Comparison of ENCODE assay signal across 22 cellular contexts in genomic region chr19:16116067-16116466, GRCh38. TPM values are rescaled to one million over a fixed set of nuclear protein-coding genes. Genes with fewer than 3 reads are reported as not detected.
DNase-seq lines count a peak whose midpoint lies in the region; ATAC-seq and TF ChIP-seq lines count a peak whose summit lies in the region.
"Had no signal": no experiment of that assay in that cellular context is flagged by ENCODE, and none has a peak within 500 bp of the region (broad histone marks: within the 10 kb centered on the region; RNA-seq: fewer than 3 reads in every experiment).

No MANE protein-coding gene starts in this region.

- H2BK5ac ChIP-seq in trophoblast cell (ENCODE audit: low read depth, low read length, poor library complexity): no peak overlapping the region

- H3K27me3 ChIP-seq in trophoblast cell (ENCODE audit: insufficient read depth, low read length): no peaks in the 10 kb centered on the region
- H3K27me3 ChIP-seq: MG63, thyroid gland had no signal

- H3K18ac ChIP-seq in trophoblast cell (ENCODE audit: low read length): no peak overlapping the region

- H2AFZ ChIP-seq in OCI-LY7 (ENCODE audit: low read length): no peak overlapping the region
- no peak overlapping the region for H2AFZ ChIP-seq in trophoblast cell (ENCODE audit: insufficient read depth, low read length, poor library complexity)

- no peak overlapping the region for H4K12ac ChIP-seq in trophoblast cell (ENCODE audit: low read depth, low read length)

- H3K9ac ChIP-seq in trophoblast cell (ENCODE audit: low read length): no peak overlapping the region

- ATAC-seq in HG02852 (IDR thresholded peaks at IDR 0.05; ENCODE audit: unreplicated experiment): no peak
- ATAC-seq: A549, left lobe of liver had no signal

- no peak overlapping the region for H3K23ac ChIP-seq in trophoblast cell (ENCODE audit: low read length)

- no peak overlapping the region for H2AK5ac ChIP-seq in trophoblast cell (ENCODE audit: low read length)

- H3K79me2 ChIP-seq in OCI-LY7 (ENCODE audit: insufficient read depth, low read depth, low read length): peaks cover 71% of the 10 kb centered on the region
- H3K79me2 ChIP-seq in trophoblast cell (ENCODE audit: control insufficient read depth, insufficient read depth, low read length, poor library complexity): peaks cover 13% of the 10 kb centered on the region

- H3K27ac ChIP-seq in OCI-LY7 (ENCODE audit: low read depth, low read length, poor library complexity, severe bottlenecking) (peak overlapping the region; percentile 99), trophoblast cell (ENCODE audit: low read depth, low read length) (peak overlapping the region; percentile 18)
- H3K27ac ChIP-seq: A549, thyroid gland had no signal

- H2BK12ac ChIP-seq in trophoblast cell (ENCODE audit: low read length): no peak overlapping the region

- BruUV-seq in OCI-LY7 (replicated peaks; lab: Mats Ljungman, UMichigan): no TSS peak

- H3K36me3 ChIP-seq in OCI-LY7 (ENCODE audit: insufficient read depth, low read length): peaks cover 63% of the 10 kb centered on the region
- peaks cover 30 to 38% of the 10 kb centered on the region in 2 experiments for H3K36me3 ChIP-seq in trophoblast cell (ENCODE audit: control insufficient read depth in 1 of 2, insufficient read depth in 2 of 2, low read length in 2 of 2)

- peaks cover 75% of the 10 kb centered on the region for H3K4me1 Mint-ChIP-seq in activated CD4-positive, alpha-beta T cell treated with anti-CD3 and anti-CD28 coated beads, Interleukin-2, amount 10 ng/mL, durations not matched to agents 7 days and 5 days
- peaks cover 24% of the 10 kb centered on the region for H3K4me1 Mint-ChIP-seq in chondrocyte (ENCODE audit: low read depth)

- no peak overlapping the region for H4K8ac ChIP-seq in trophoblast cell (ENCODE audit: low read depth, low read length)

- no CpG with 5 or more reads among the region's 4 CpGs for WGBS in trophoblast cell (ENCODE audit: extremely low coverage, insufficient coverage, insufficient read length)

- no peak overlapping the region for H3K4ac ChIP-seq in trophoblast cell (ENCODE audit: low read depth, low read length)

- H3K9me3 Mint-ChIP-seq in activated CD4-positive, alpha-beta T cell treated with anti-CD3 and anti-CD28 coated beads, Interleukin-2, amount 10 ng/mL, durations not matched to agents 7 days and 5 days: no peaks in the 10 kb centered on the region
- no peaks in the 10 kb centered on the region for H3K9me3 Mint-ChIP-seq in chondrocyte (ENCODE audit: low read depth)

- H3K4me3 Mint-ChIP-seq in activated CD4-positive, alpha-beta T cell treated with anti-CD3 and anti-CD28 coated beads, Interleukin-2, amount 10 ng/mL, durations not matched to agents 7 days and 5 days: no peak overlapping the region
- H3K4me3 Mint-ChIP-seq in chondrocyte (ENCODE audit: unreplicated experiment): no peak overlapping the region

- H2BK120ac ChIP-seq in trophoblast cell (ENCODE audit: insufficient read depth, low read length, poor library complexity): no peak overlapping the region

- intact Hi-C loops in OCI-LY7 (cut with micrococcal nuclease; ENCODE audit: unreplicated experiment): no loop called here

- no peak overlapping the region for H3K14ac ChIP-seq in trophoblast cell (ENCODE audit: low read length)

- H3K36me3 Mint-ChIP-seq in activated CD4-positive, alpha-beta T cell treated with anti-CD3 and anti-CD28 coated beads, Interleukin-2, amount 10 ng/mL, durations not matched to agents 7 days and 5 days (ENCODE audit: low read depth): peaks cover 62% of the 10 kb centered on the region
- peaks cover 8% of the 10 kb centered on the region for H3K36me3 Mint-ChIP-seq in chondrocyte (ENCODE audit: low read depth)

- peaks cover 7% of the 10 kb centered on the region; the same call in 1 of the 2 replicates for H4K20me1 ChIP-seq in OCI-LY7 (ENCODE audit: insufficient read depth, low read length)

- H3K4me1 ChIP-seq in OCI-LY7 (ENCODE audit: insufficient read depth, low read length, poor library complexity, severe bottlenecking) (peaks cover 78% of the 10 kb centered on the region), trophoblast cell (ENCODE audit: control insufficient read depth in 1 of 2, insufficient read depth in 2 of 2, low read length in 2 of 2) (peaks cover 22 to 27% of the 10 kb centered on the region in 2 experiments)

- no peak overlapping the region for H4K91ac ChIP-seq in trophoblast cell (ENCODE audit: low read depth, low read length)

- H3K9me2 ChIP-seq in OCI-LY7 (ENCODE audit: insufficient read depth, low read length): no peaks in the 10 kb centered on the region

- TF ChIP-seq CTCF in OCI-LY7 (conservative IDR thresholded peaks at IDR 0.05; ENCODE audit: low read length) (no peak), chondrocyte (IDR thresholded peaks at IDR 0.05) (no peak), GM10248 (IDR thresholded peaks at IDR 0.05; ENCODE audit: control extremely low read depth, extremely low read depth, low read depth, missing control alignments) (no peak)

- CTCF ChIA-PET in activated CD4-positive, alpha-beta T cell treated with anti-CD3 and anti-CD28 coated beads, Interleukin-2, amount 10 ng/mL, durations not matched to agents 7 days and 5 days (lab: Charles Lee): interaction anchor here (1.3 kb wide), 1 partner anchor 25 kb away, joined by 3 read pairs; no protein-coding TSS in a partner anchor
- CTCF ChIA-PET in OCI-LY7 (lab: Charles Lee; ENCODE audit: unreplicated experiment): no interaction called here
- CTCF ChIA-PET in GM10248 (lab: Yijun Ruan, JAX): interaction anchor here (1.4 to 3.1 kb wide), 3 partner anchors 25 to 69 kb away, joined by 3 to 16 read pairs (median 7); partner anchors contain the start of gene FAM32A

- no peak for DNase-seq in activated CD4-positive, alpha-beta T cell treated with anti-CD3 and anti-CD28 coated beads, Interleukin-2, amount 10 ng/mL, durations not matched to agents 7 days and 5 days
- DNase-seq in activated CD4-positive, alpha-beta T cell treated with anti-CD3 and anti-CD28 coated beads for 48 hours: no peak
- DNase-seq in OCI-LY7 (ENCODE audit: low spot score) (no peak), chondrocyte (ENCODE audit: low spot score) (no peak), trophoblast cell (peak in 1 of 2 donors; percentile 25), GM10248 (ENCODE audit: extremely low spot score) (no peak), AG20443 (ENCODE audit: low spot score) (no peak)
- DNase-seq: activated CD4-positive, alpha-beta T cell treated with anti-CD3 and anti-CD28 coated beads for 1 hour; activated gamma-delta T cell; COR-L47; effector CD4-positive, alpha-beta T cell; MG63; NCI-H69; retina; stimulated activated CD4-positive, alpha-beta T cell treated with anti-CD3 and anti-CD28 coated beads, Interleukin-1b, Interleukin-23, amount 100 ng/mL, for 48 hours had no signal

- H3K27ac Mint-ChIP-seq in activated CD4-positive, alpha-beta T cell treated with anti-CD3 and anti-CD28 coated beads, Interleukin-2, amount 10 ng/mL, durations not matched to agents 7 days and 5 days: peak overlapping the region; percentile 63
- H3K27ac Mint-ChIP-seq in chondrocyte (ENCODE audit: unreplicated experiment): peak overlapping the region; percentile 49

- H3K79me1 ChIP-seq in trophoblast cell (ENCODE audit: low read length): peaks cover 4% of the 10 kb centered on the region

- H3K9me3 ChIP-seq in OCI-LY7 (ENCODE audit: low read length) (no peaks in the 10 kb centered on the region), trophoblast cell (ENCODE audit: insufficient read depth, low read depth, low read length) (no peaks in the 10 kb centered on the region)
- H3K9me3 ChIP-seq: A549, MG63, thyroid gland had no signal

- no peaks in the 10 kb centered on the region for H3K27me3 Mint-ChIP-seq in activated CD4-positive, alpha-beta T cell treated with anti-CD3 and anti-CD28 coated beads, Interleukin-2, amount 10 ng/mL, durations not matched to agents 7 days and 5 days
- H3K27me3 Mint-ChIP-seq in chondrocyte (ENCODE audit: low read depth): no peaks in the 10 kb centered on the region

- H3K4me2 ChIP-seq in OCI-LY7 (ENCODE audit: low read length) (peak overlapping the region; percentile 91), trophoblast cell (ENCODE audit: low read length) (peak overlapping the region; percentile 20)
- H3K4me2 ChIP-seq: A549 had no signal

- POLR2A ChIA-PET in activated CD4-positive, alpha-beta T cell treated with anti-CD3 and anti-CD28 coated beads, Interleukin-2, amount 10 ng/mL, durations not matched to agents 7 days and 5 days (lab: Charles Lee): no interaction called here
- POLR2A ChIA-PET in OCI-LY7 (lab: Charles Lee): interaction anchor here (0.8 kb wide), 1 partner anchor 34 kb away, joined by 4 read pairs; no protein-coding TSS in a partner anchor
- POLR2A ChIA-PET in GM10248 (lab: Yijun Ruan, JAX): no interaction called here

- H3K4me3 ChIP-seq in OCI-LY7 (ENCODE audit: low read depth, low read length, poor library complexity, severe bottlenecking): peak overlapping the region; percentile 0
- H3K4me3 ChIP-seq in trophoblast cell (ENCODE audit: low read depth, low read length): no peak overlapping the region
- H3K4me3 ChIP-seq: A549, MG63, thyroid gland had no signal

RNA-seq across cellular contexts. Expression of gene RAB8A, which starts 4.4 kb away (rescaled TPM):
- total RNA-seq in activated CD4-positive, alpha-beta T cell treated with anti-CD3 and anti-CD28 coated beads, Interleukin-2, amount 10 ng/mL, durations not matched to agents 7 days and 5 days: 100 to 1,000 TPM; 167 to 175 TPM
- total RNA-seq in OCI-LY7 (2014; rRNA removed; shearing (Covaris generic)): 64.9 and 69.1 TPM in 2 replicates
- total RNA-seq in OCI-LY7 (2022): 124 and 138 TPM in 2 replicates
- 65.5 to 73.7 TPM (median 69.9 TPM) in 3 replicates for total RNA-seq in chondrocyte
- polyA plus RNA-seq in trophoblast cell (2013): 61.7 and 61.9 TPM in 2 replicates

RNA-seq across cellular contexts. Expression of gene HSH2D, which starts 27.4 kb away (rescaled TPM):
- 10 to 100 TPM; 70.7 to 76.9 TPM for total RNA-seq in activated CD4-positive, alpha-beta T cell treated with anti-CD3 and anti-CD28 coated beads, Interleukin-2, amount 10 ng/mL, durations not matched to agents 7 days and 5 days
- total RNA-seq in OCI-LY7 (2014; rRNA removed; shearing (Covaris generic)): 52.4 and 57.6 TPM in 2 replicates
- total RNA-seq in OCI-LY7 (2022): 70.4 and 79.0 TPM in 2 replicates
- not detected in 3 replicates for total RNA-seq in chondrocyte
- polyA plus RNA-seq in trophoblast cell (2013): 0.10 and 0.17 TPM in 2 replicates
- total RNA-seq: RPMI7951 had no signal

RNA-seq across cellular contexts. Expression of gene TPM4, which starts 39.8 kb away (rescaled TPM):
- 100 to 1,000 TPM; 422 to 485 TPM for total RNA-seq in activated CD4-positive, alpha-beta T cell treated with anti-CD3 and anti-CD28 coated beads, Interleukin-2, amount 10 ng/mL, durations not matched to agents 7 days and 5 days
- total RNA-seq in OCI-LY7 (2014; rRNA removed; shearing (Covaris generic)): 111 and 134 TPM in 2 replicates
- total RNA-seq in OCI-LY7 (2022): 98.1 and 108 TPM in 2 replicates
- total RNA-seq in chondrocyte: 774 to 1,188 TPM (median 1,175 TPM) in 3 replicates
- polyA plus RNA-seq in trophoblast cell (2013): 859 and 864 TPM in 2 replicates

RNA-seq across cellular contexts. Expression of gene CIB3, which starts 57.3 kb away (rescaled TPM):
- total RNA-seq in activated CD4-positive, alpha-beta T cell treated with anti-CD3 and anti-CD28 coated beads, Interleukin-2, amount 10 ng/mL, durations not matched to agents 7 days and 5 days: not detected
- total RNA-seq in OCI-LY7 (2014; rRNA removed; shearing (Covaris generic)): 5.4 TPM in 1 of 2 replicates, not detected in the other
- not detected in 2 replicates for total RNA-seq in OCI-LY7 (2022)
- total RNA-seq in chondrocyte: not detected in 3 replicates
- polyA plus RNA-seq in trophoblast cell (2013): not detected in 2 replicates
- total RNA-seq: bronchial epithelial cell; left lobe of liver; RPMI7951; T-helper 1 cell treated with Interleukin-12 subunit alpha and Interleukin-12 subunit beta and Interleukin-4 antibody, amounts not matched to agents 30 ng/mL and 1 ng/mL, for 36 hours; thyroid gland had no signal
- polyA plus RNA-seq: A549 had no signal

Comparison
In these comparisons a context has a peak if more than half of its experiments do, and no peak if none do; other contexts are left out.
1. RNA of gene HSH2D, which starts 27.4 kb away (total RNA-seq): 52.4 to 79.0 TPM in OCI-LY7 and 70.7 to 76.9 TPM in activated CD4-positive, alpha-beta T cell treated with anti-CD3 and anti-CD28 coated beads, Interleukin-2, amount 10 ng/mL, durations not matched to agents 7 days and 5 days; not detected in chondrocyte; every median in the first group is over 10 times any median in the second.